ENCODE assay signal across 10 cellular contexts in genomic region chr9:114910541-114910940, GRCh38. TPM values are rescaled to one million over a fixed set of nuclear protein-coding genes. Genes with fewer than 3 reads are reported as not detected.
DNase-seq lines count a peak whose midpoint lies in the region; TF ChIP-seq lines count a peak whose summit lies in the region.
"Had no signal": no experiment of that assay in that cellular context is flagged by ENCODE, and none has a peak within 500 bp of the region (broad histone marks: within the 10 kb centered on the region; RNA-seq: fewer than 3 reads in every experiment).

No MANE protein-coding gene starts in this region.

- BruUV-seq in OCI-LY7 (replicated peaks; lab: Mats Ljungman, UMichigan) = no TSS peak

- peak overlapping the region; percentile 69 for H3K4me2 ChIP-seq in OCI-LY7 (ENCODE audit: low read length)

- H3K4me1 ChIP-seq in CD4-positive, alpha-beta memory T cell (ENCODE audit: insufficient read depth, low read length) = peaks cover 92% of the 10 kb centered on the region
- peaks cover 83% of the 10 kb centered on the region for H3K4me1 ChIP-seq in OCI-LY7 (ENCODE audit: insufficient read depth, low read length, poor library complexity, severe bottlenecking)
- H3K4me1 ChIP-seq in uterus = no peaks in the 10 kb centered on the region

- no peaks in the 10 kb centered on the region for H3K9me2 ChIP-seq in OCI-LY7 (ENCODE audit: insufficient read depth, low read length)

- no peak overlapping the region for H2AFZ ChIP-seq in OCI-LY7 (ENCODE audit: low read length)

- CTCF ChIA-PET in CD4-positive, alpha-beta memory T cell (lab: Charles Lee; ENCODE audit: partially characterized antibody) = interaction anchor here (0.7 to 8.7 kb wide), 13 partner anchors 11 to 229 kb away, joined by 3 to 363 read pairs (median 30); partner anchors contain the start of genes TEX48 and TNFSF8
- CTCF ChIA-PET in OCI-LY7 (lab: Charles Lee; ENCODE audit: unreplicated experiment) = interaction anchor here (1.3 to 2.6 kb wide), 5 partner anchors 10 to 26 kb away, joined by 4 to 19 read pairs (median 7); partner anchors contain the start of gene TNFSF8

- H3K27ac Mint-ChIP-seq in CD4-positive, alpha-beta memory T cell = peak overlapping the region in 6 of 7 donors; percentile 88 to 96 (median 90)
- peak overlapping the region in 3 of 7 donors; percentile 8 to 74 (median 15) for H3K27ac Mint-ChIP-seq in CD14-positive monocyte

- POLR2A ChIA-PET in CD4-positive, alpha-beta memory T cell (lab: Charles Lee; ENCODE audit: partially characterized antibody) = interaction anchor here (1.0 to 5.5 kb wide), 9 partner anchors 10 to 191 kb away, joined by 3 to 122 read pairs (median 8); partner anchors contain the start of gene TNFSF8
- POLR2A ChIA-PET in OCI-LY7 (lab: Charles Lee) = interaction anchor here (1.0 to 6.3 kb wide), 11 partner anchors 10 to 538 kb away, joined by 3 to 108 read pairs (median 5); partner anchors contain the start of gene TNFSF8

- H3K27me3 Mint-ChIP-seq in CD4-positive, alpha-beta memory T cell = no peaks in the 10 kb centered on the region
- H3K27me3 Mint-ChIP-seq in CD14-positive monocyte (ENCODE audit: low read depth in 3 of 3) = peaks cover 0 to 2% (median 0%) of the 10 kb centered on the region in 3 donors

- no peak for TF ChIP-seq POLR2A in uterus (IDR thresholded peaks at IDR 0.05)

- H3K27me3 ChIP-seq in CD4-positive, alpha-beta memory T cell (ENCODE audit: insufficient read depth, low read length) = no peaks in the 10 kb centered on the region
- H3K27me3 ChIP-seq in uterus = no peaks in the 10 kb centered on the region
- H3K27me3 ChIP-seq: sigmoid colon had no signal

- H3K9me3 Mint-ChIP-seq in CD4-positive, alpha-beta memory T cell = no peaks in the 10 kb centered on the region
- no peaks in the 10 kb centered on the region for H3K9me3 Mint-ChIP-seq in CD14-positive monocyte

- in situ Hi-C loops in G401 (cut with HindIII; ENCODE audit: low sequenced_read_pairs) = no loop called here

- H3K36me3 Mint-ChIP-seq in CD4-positive, alpha-beta memory T cell = peaks cover 49 to 82% of the 10 kb centered on the region in 2 donors
- H3K36me3 Mint-ChIP-seq in CD14-positive monocyte = peaks cover 85 to 87% of the 10 kb centered on the region in 2 donors

- peaks cover 18% of the 10 kb centered on the region; the same call in 1 of the 2 replicates for H3K79me2 ChIP-seq in OCI-LY7 (ENCODE audit: insufficient read depth, low read depth, low read length)

- peaks cover 12% of the 10 kb centered on the region for H3K36me3 ChIP-seq in CD4-positive, alpha-beta memory T cell (ENCODE audit: insufficient read depth, low read length)
- H3K36me3 ChIP-seq in OCI-LY7 (ENCODE audit: insufficient read depth, low read length) (peaks cover 77% of the 10 kb centered on the region), uterus (no peaks in the 10 kb centered on the region)
- H3K36me3 ChIP-seq: sigmoid colon had no signal

- no peak for DNase-seq in CD4-positive, alpha-beta memory T cell
- peak; percentile 61 for DNase-seq in G401 (ENCODE audit: low spot score)
- peak; percentile 68 for DNase-seq in OCI-LY7 (ENCODE audit: low spot score)
- peak; percentile 25 for DNase-seq in fibroblast of gingiva (ENCODE audit: low read depth)
- DNase-seq in CD14-positive monocyte (ENCODE audit: low spot score) = no peak
- DNase-seq in uterus = no peak
- no peak for DNase-seq in activated effector memory CD4-positive, alpha-beta T cell treated with Interleukin-2 at 50 U/mL for 16 hours
- DNase-seq: sigmoid colon had no signal

- intact Hi-C loops in CD4-positive, alpha-beta memory T cell (cut with micrococcal nuclease) = no loop called here
- intact Hi-C loops in OCI-LY7 (cut with micrococcal nuclease; ENCODE audit: unreplicated experiment) = no loop called here
- intact Hi-C loops in CD14-positive monocyte (cut with micrococcal nuclease) = loop anchor here in 1 of 2 donors (10.0 kb wide), 2 partner anchors 104 to 176 kb away; no protein-coding TSS in a partner anchor
- intact Hi-C loops in uterus (cut with DNase I; ENCODE audit: low total_unique reads) = no loop called here

- peak overlapping the region in 3 of 8 donors; percentile 68 to 85 (median 83) for H3K4me3 Mint-ChIP-seq in CD4-positive, alpha-beta memory T cell
- no peak overlapping the region for H3K4me3 Mint-ChIP-seq in CD14-positive monocyte

- no peak overlapping the region for H3K27ac ChIP-seq in CD4-positive, alpha-beta memory T cell (ENCODE audit: low read depth, low read length)
- peak overlapping the region; percentile 82 for H3K27ac ChIP-seq in OCI-LY7 (ENCODE audit: low read depth, low read length, poor library complexity, severe bottlenecking)
- H3K27ac ChIP-seq in uterus = no peak overlapping the region
- H3K27ac ChIP-seq: sigmoid colon had no signal

- H3K4me1 Mint-ChIP-seq in CD4-positive, alpha-beta memory T cell = peaks cover 75 to 94% (median 87%) of the 10 kb centered on the region in 4 donors
- peaks cover 44% of the 10 kb centered on the region for H3K4me1 Mint-ChIP-seq in CD14-positive monocyte

- H4K20me1 ChIP-seq in OCI-LY7 (ENCODE audit: insufficient read depth, low read length) = no peaks in the 10 kb centered on the region

- no peaks in the 10 kb centered on the region for H3K9me3 ChIP-seq in CD4-positive, alpha-beta memory T cell (ENCODE audit: control insufficient read depth in 1 of 2, low read length in 2 of 2)
- H3K9me3 ChIP-seq in OCI-LY7 (ENCODE audit: low read length) (no peaks in the 10 kb centered on the region), uterus (no peaks in the 10 kb centered on the region)
- H3K9me3 ChIP-seq: sigmoid colon had no signal

- H3K4me3 ChIP-seq in CD4-positive, alpha-beta memory T cell (ENCODE audit: low read length in 2 of 2) = no peak overlapping the region
- peak overlapping the region; percentile 13 for H3K4me3 ChIP-seq in OCI-LY7 (ENCODE audit: low read depth, low read length, poor library complexity, severe bottlenecking)
- H3K4me3 ChIP-seq in uterus = no peak overlapping the region
- H3K4me3 ChIP-seq: sigmoid colon had no signal

- TF ChIP-seq CTCF in OCI-LY7 (conservative IDR thresholded peaks at IDR 0.05; ENCODE audit: low read length) (no peak), CD14-positive monocyte (IDR thresholded peaks at IDR 0.05) (no peak), uterus (IDR thresholded peaks at IDR 0.05) (no peak)

RNA-seq across cellular contexts. Expression of gene TNFSF8, which starts 19.9 kb away (rescaled TPM):
- 10 to 100 TPM; 43.2 to 44.2 TPM for total RNA-seq in CD4-positive, alpha-beta memory T cell
- 100 to 1,000 TPM in 1 of 2 donors, 10 to 100 TPM in 1; 84.8 to 108 TPM for polyA plus RNA-seq in CD4-positive, alpha-beta memory T cell
- total RNA-seq in G401 (2014; rRNA removed; shearing (Covaris generic)) = not detected in 2 replicates
- 27.7 and 28.4 TPM in 2 replicates for total RNA-seq in OCI-LY7 (2014; rRNA removed; shearing (Covaris generic))
- total RNA-seq in OCI-LY7 (2022) = 50.3 and 53.1 TPM in 2 replicates
- polyA plus RNA-seq in CD14-positive monocyte = 10 to 100 TPM; 34.0 to 42.9 TPM
- 1 to 10 TPM in 3 of 4 donors, under 1 TPM in 1; 0.51 to 1.5 (median 1.1) TPM for total RNA-seq in uterus
- total RNA-seq: Daoy, SK-MEL-5 had no signal

Comparison
In these comparisons a context has a peak if more than half of its experiments do, and no peak if none do; other contexts are left out.
1. DNase-seq: peak in G401 (single experiment), OCI-LY7 (single experiment) and fibroblast of gingiva (single experiment); none in CD4-positive, alpha-beta memory T cell (0 of 5), CD14-positive monocyte (single experiment), uterus (0 of 2) and activated effector memory CD4-positive, alpha-beta T cell treated with Interleukin-2 at 50 U/mL for 16 hours (single experiment).
2. RNA of gene TNFSF8, which starts 19.9 kb away (total RNA-seq): 27.7 to 53.1 TPM in OCI-LY7 and 43.2 to 44.2 TPM in CD4-positive, alpha-beta memory T cell; 0.51 to 1.5 TPM in uterus and not detected in G401; every median in the first group is over 10 times any median in the second.